Comparison of ENCODE assay signal across 20 cellular contexts in the genomic region with DNA sequence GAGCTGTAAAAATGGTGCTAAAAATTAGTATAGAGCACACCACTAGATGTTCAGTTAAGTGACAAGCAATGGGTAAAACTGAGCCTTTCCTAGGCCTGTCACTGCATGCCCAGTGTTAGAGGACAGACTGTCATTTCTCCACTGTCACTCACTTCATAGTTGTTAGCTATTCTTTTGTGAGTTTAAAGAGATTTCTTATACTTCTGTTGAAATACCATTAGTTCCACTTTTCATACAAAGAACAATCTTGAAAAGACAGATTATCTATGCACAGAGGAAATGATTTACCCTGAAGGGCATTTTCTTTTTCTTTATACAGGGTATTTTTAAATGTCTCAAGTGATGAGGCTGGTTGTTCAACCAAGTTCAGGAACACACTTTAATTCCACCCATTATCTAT.
"Had no signal": no experiment of that assay in that cellular context is flagged by ENCODE, and none has a peak within 500 bp of the region (broad histone marks: within the 10 kb centered on the region; RNA-seq: fewer than 3 reads in every experiment).

No MANE protein-coding gene starts in this region.

- H3K9me3 ChIP-seq: colonic mucosa, transverse colon had no signal

- H3K4me1 ChIP-seq: colonic mucosa, heart left ventricle, stomach had no signal

- H3K27ac ChIP-seq: colonic mucosa, heart left ventricle, stomach, thoracic aorta, transverse colon had no signal

- FAIRE-seq: endothelial cell of umbilical vein, frontal cortex, islet of Langerhans had no signal

- H3K27me3 ChIP-seq: colonic mucosa, stomach, transverse colon had no signal

- ATAC-seq: heart left ventricle; naive thymus-derived CD4-positive, alpha-beta T cell; sciatic nerve; stimulated activated naive B cell treated with anti-CD40 and anti-IgM and Interleukin-4, amounts not matched to agents 10 μg/mL and 1 μg/mL and 100 μg/mL, for 72 hours had no signal

- H3K4me3 ChIP-seq: colonic mucosa, heart left ventricle, stomach, thoracic aorta, transverse colon had no signal

- DNase-seq: colonic mucosa; dermis blood vessel endothelial cell; heart left ventricle; hippocampal formation; kidney glomerular epithelial cell; mammary epithelial cell; naive thymus-derived CD4-positive, alpha-beta T cell; nephron progenitor cell; posterior cingulate gyrus; stimulated activated CD4-positive, alpha-beta T cell treated with anti-CD3 and anti-CD28 coated beads, Interleukin-2, amount 100 ng/mL, for 24 hours; stimulated activated CD4-positive, alpha-beta T cell treated with anti-CD3 and anti-CD28 coated beads, Interleukin-4, amount 100 ng/mL, for 4 hours; stimulated activated naive B cell treated with anti-CD40 and anti-IgM and Interleukin-4, amounts not matched to agents 10 μg/mL and 1 μg/mL and 100 μg/mL, for 72 hours; stomach; substantia nigra; transverse colon had no signal

- H3K36me3 ChIP-seq: colonic mucosa, heart left ventricle, stomach, thoracic aorta, transverse colon had no signal
